In genomic region chr2:160022162-160022561, GRCh38 we compare ENCODE assay signal across 10 cellular contexts. TPM values are rescaled to one million over a fixed set of nuclear protein-coding genes. Genes with fewer than 3 reads are reported as not detected.
DNase-seq lines count a peak whose midpoint lies in the region; ATAC-seq, FAIRE-seq and TF ChIP-seq lines count a peak whose summit lies in the region.
"Had no signal": no experiment of that assay in that cellular context is flagged by ENCODE, and none has a peak within 500 bp of the region (broad histone marks: within the 10 kb centered on the region; RNA-seq: fewer than 3 reads in every experiment).

No MANE protein-coding gene starts in this region.

- 97% methylated on average over 1 of the region's 1 CpG for WGBS in A549 (ENCODE audit: missing lambda C conversion rate)

- H3K9me3 ChIP-seq in A549, result peaks cover 8% of the 10 kb centered on the region; the same call in 1 of the 3 replicates
- H3K9me3 ChIP-seq: body of pancreas had no signal

- no peak for ATAC-seq in A549
- no peak for ATAC-seq in stimulated activated naive CD8-positive, alpha-beta T cell treated with anti-CD3 and anti-CD28 coated beads, Interleukin-15, Interleukin-2, amounts not matched to agents 100 U/mL and 50 U/mL, for 24 hours
- no peak for ATAC-seq in GM21381 (IDR thresholded peaks at IDR 0.05; ENCODE audit: unreplicated experiment)
- ATAC-seq: body of pancreas; stimulated activated naive B cell treated with anti-CD40 and anti-IgM and Interleukin-4, amounts not matched to agents 10 μg/mL and 1 μg/mL and 100 μg/mL, for 72 hours had no signal

- no peak for TF ChIP-seq POLR2A in A549 (IDR thresholded peaks at IDR 0.05; ENCODE audit: low read length)

- H3K27ac ChIP-seq in A549, result no peak overlapping the region
- H3K27ac ChIP-seq: body of pancreas had no signal

- peak; percentile 26 to 39; a peak in 2 of 5 replicates for TF ChIP-seq RAD21 in A549 (conservative IDR thresholded peaks at IDR 0.05 in 1 of 2, IDR thresholded peaks at IDR 0.05 in 1 of 2)

- TF ChIP-seq CTCF in A549 (IDR thresholded peaks at IDR 0.05), result peak; percentile 36; the same call in 2 of the 3 replicates
- peak; percentile 28 for TF ChIP-seq CTCF in epithelial cell of proximal tubule (conservative IDR thresholded peaks at IDR 0.05; ENCODE audit: low read depth, low read length)

- FAIRE-seq in A549 (lab: Jason Lieb, UNC) (no peak), G401.6 (lab: Jason Lieb, UNC) (peak; percentile 94)

- no peak for TF ChIP-seq EP300 in A549 (IDR thresholded peaks at IDR 0.05)

- H3K4me3 ChIP-seq in A549 (no peak overlapping the region), epithelial cell of proximal tubule (ENCODE audit: low read depth, low read length) (no peak overlapping the region)
- H3K4me3 ChIP-seq: body of pancreas had no signal

- POLR2A ChIA-PET in A549 (lab: Yijun Ruan, JAX), result no interaction called here

- no peak overlapping the region for H3K4me2 ChIP-seq in A549

- H3K4me1 ChIP-seq in A549, result no peaks in the 10 kb centered on the region
- H3K4me1 ChIP-seq: body of pancreas had no signal

- CTCF ChIA-PET in A549 (lab: Yijun Ruan, JAX), result interaction anchor here (0.9 to 1.0 kb wide), 3 partner anchors 18 to 30 kb away, joined by 3 to 4 read pairs (median 3); no protein-coding TSS in a partner anchor

- peak in 1 of 2 experiments; percentile 8 for DNase-seq in A549 (ENCODE audit: low read depth in 1 of 2, low spot score in 1 of 2)
- DNase-seq in NCI-H69 (lab: John Stamatoyannopoulos, UW), result peak; percentile 1
- DNase-seq in epithelial cell of proximal tubule (ENCODE audit: low read depth), result no peak
- DNase-seq in stimulated activated naive CD8-positive, alpha-beta T cell treated with anti-CD3 and anti-CD28 coated beads, Interleukin-15, Interleukin-2, amounts not matched to agents 100 U/mL and 50 U/mL, for 24 hours, result no peak
- DNase-seq in GM19238 (ENCODE audit: insufficient read length, low spot score), result no peak
- DNase-seq in NCI-H128 (lab: John Stamatoyannopoulos, UW; ENCODE audit: unreplicated experiment), result no peak
- DNase-seq: body of pancreas; stimulated activated naive B cell treated with anti-CD40 and anti-IgM and Interleukin-4, amounts not matched to agents 10 μg/mL and 1 μg/mL and 100 μg/mL, for 72 hours had no signal

TF ChIP-seq in A549, 52 proteins besides CTCF, POLR2A, EP300 and RAD21:
- no peak for TF ChIP-seq HMGXB4 (CRISPR knock-in tag; IDR thresholded peaks at IDR 0.05; ENCODE audit: borderline replicate concordance)
- no peak for TF ChIP-seq CHD2 (IDR thresholded peaks at IDR 0.05; ENCODE audit: low read length, partially characterized antibody)
- no peak for TF ChIP-seq JUN (IDR thresholded peaks at IDR 0.05)
- no peak for TF ChIP-seq FOSB (CRISPR knock-in tag; IDR thresholded peaks at IDR 0.05)
- no peak for TF ChIP-seq HDAC2 (IDR thresholded peaks at IDR 0.05)
- TF ChIP-seq TP53 (CRISPR knock-in tag; IDR thresholded peaks at IDR 0.05), result no peak
- TF ChIP-seq ATOH8 (CRISPR knock-in tag; IDR thresholded peaks at IDR 0.05; ENCODE audit: low read depth), result no peak
- TF ChIP-seq HOXA7 (CRISPR knock-in tag; IDR thresholded peaks at IDR 0.05), result no peak
- no peak for TF ChIP-seq ZC3H11A (IDR thresholded peaks at IDR 0.05)
- no peak for TF ChIP-seq USF2 (IDR thresholded peaks at IDR 0.05)
- no peak for TF ChIP-seq FOXS1 (CRISPR knock-in tag; IDR thresholded peaks at IDR 0.05)

RNA-seq across cellular contexts. Expression of gene PLA2R1, which starts 40.3 kb away (rescaled TPM):
- polyA plus RNA-seq in A549 (2011; rRNA removed) (6.8 and 7.2 TPM in 2 replicates), A549 (2017; fragmentation: RNase III; extraction: RNeasy Plus Mini Kit Qiagen cat#74134 plus additional on column Dnase treatment) (2.5 to 3.6 TPM (median 3.3 TPM) in 3 replicates)
- polyA plus RNA-seq in A549 (2012; cell fraction: cytosol; rRNA removed), result 1.0 and 1.2 TPM in 2 replicates
- polyA plus RNA-seq in A549 (2012; cell fraction: nucleus; rRNA removed), result 0.78 and 1.3 TPM in 2 replicates
- 4.6 and 5.0 TPM in 2 replicates for polyA minus RNA-seq in A549 (2011; rRNA and poly(A)+ RNA removed)
- total RNA-seq in epithelial cell of proximal tubule, result 1.3 and 3.6 TPM in 2 replicates
